1 cellular context compared by ENCODE assay signal in the genomic region with DNA sequence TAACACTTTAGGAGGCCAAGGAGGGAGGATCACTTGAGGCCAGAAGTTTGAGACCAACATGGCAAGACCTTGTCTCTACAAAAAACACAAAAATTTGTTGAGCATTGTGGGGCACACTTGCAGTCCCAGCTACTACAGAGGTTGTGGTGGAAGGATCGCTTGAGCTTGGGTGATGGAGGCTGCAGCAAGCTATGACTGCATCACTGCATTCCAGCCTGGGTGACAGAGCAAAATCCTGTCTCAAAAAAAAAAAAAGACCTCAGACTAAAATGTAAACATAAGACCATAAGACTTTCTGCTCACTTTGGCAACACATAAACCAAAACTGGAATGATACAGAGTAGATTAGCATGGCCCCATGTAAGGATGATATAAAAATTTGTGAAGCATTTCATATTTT.
TF ChIP-seq lines count a peak whose summit lies in the region.

No MANE protein-coding gene starts in this region.

TF ChIP-seq in K562, 482 proteins besides CTCF, POLR2A, EP300 and RAD21:
- TF ChIP-seq, protein P1, sequence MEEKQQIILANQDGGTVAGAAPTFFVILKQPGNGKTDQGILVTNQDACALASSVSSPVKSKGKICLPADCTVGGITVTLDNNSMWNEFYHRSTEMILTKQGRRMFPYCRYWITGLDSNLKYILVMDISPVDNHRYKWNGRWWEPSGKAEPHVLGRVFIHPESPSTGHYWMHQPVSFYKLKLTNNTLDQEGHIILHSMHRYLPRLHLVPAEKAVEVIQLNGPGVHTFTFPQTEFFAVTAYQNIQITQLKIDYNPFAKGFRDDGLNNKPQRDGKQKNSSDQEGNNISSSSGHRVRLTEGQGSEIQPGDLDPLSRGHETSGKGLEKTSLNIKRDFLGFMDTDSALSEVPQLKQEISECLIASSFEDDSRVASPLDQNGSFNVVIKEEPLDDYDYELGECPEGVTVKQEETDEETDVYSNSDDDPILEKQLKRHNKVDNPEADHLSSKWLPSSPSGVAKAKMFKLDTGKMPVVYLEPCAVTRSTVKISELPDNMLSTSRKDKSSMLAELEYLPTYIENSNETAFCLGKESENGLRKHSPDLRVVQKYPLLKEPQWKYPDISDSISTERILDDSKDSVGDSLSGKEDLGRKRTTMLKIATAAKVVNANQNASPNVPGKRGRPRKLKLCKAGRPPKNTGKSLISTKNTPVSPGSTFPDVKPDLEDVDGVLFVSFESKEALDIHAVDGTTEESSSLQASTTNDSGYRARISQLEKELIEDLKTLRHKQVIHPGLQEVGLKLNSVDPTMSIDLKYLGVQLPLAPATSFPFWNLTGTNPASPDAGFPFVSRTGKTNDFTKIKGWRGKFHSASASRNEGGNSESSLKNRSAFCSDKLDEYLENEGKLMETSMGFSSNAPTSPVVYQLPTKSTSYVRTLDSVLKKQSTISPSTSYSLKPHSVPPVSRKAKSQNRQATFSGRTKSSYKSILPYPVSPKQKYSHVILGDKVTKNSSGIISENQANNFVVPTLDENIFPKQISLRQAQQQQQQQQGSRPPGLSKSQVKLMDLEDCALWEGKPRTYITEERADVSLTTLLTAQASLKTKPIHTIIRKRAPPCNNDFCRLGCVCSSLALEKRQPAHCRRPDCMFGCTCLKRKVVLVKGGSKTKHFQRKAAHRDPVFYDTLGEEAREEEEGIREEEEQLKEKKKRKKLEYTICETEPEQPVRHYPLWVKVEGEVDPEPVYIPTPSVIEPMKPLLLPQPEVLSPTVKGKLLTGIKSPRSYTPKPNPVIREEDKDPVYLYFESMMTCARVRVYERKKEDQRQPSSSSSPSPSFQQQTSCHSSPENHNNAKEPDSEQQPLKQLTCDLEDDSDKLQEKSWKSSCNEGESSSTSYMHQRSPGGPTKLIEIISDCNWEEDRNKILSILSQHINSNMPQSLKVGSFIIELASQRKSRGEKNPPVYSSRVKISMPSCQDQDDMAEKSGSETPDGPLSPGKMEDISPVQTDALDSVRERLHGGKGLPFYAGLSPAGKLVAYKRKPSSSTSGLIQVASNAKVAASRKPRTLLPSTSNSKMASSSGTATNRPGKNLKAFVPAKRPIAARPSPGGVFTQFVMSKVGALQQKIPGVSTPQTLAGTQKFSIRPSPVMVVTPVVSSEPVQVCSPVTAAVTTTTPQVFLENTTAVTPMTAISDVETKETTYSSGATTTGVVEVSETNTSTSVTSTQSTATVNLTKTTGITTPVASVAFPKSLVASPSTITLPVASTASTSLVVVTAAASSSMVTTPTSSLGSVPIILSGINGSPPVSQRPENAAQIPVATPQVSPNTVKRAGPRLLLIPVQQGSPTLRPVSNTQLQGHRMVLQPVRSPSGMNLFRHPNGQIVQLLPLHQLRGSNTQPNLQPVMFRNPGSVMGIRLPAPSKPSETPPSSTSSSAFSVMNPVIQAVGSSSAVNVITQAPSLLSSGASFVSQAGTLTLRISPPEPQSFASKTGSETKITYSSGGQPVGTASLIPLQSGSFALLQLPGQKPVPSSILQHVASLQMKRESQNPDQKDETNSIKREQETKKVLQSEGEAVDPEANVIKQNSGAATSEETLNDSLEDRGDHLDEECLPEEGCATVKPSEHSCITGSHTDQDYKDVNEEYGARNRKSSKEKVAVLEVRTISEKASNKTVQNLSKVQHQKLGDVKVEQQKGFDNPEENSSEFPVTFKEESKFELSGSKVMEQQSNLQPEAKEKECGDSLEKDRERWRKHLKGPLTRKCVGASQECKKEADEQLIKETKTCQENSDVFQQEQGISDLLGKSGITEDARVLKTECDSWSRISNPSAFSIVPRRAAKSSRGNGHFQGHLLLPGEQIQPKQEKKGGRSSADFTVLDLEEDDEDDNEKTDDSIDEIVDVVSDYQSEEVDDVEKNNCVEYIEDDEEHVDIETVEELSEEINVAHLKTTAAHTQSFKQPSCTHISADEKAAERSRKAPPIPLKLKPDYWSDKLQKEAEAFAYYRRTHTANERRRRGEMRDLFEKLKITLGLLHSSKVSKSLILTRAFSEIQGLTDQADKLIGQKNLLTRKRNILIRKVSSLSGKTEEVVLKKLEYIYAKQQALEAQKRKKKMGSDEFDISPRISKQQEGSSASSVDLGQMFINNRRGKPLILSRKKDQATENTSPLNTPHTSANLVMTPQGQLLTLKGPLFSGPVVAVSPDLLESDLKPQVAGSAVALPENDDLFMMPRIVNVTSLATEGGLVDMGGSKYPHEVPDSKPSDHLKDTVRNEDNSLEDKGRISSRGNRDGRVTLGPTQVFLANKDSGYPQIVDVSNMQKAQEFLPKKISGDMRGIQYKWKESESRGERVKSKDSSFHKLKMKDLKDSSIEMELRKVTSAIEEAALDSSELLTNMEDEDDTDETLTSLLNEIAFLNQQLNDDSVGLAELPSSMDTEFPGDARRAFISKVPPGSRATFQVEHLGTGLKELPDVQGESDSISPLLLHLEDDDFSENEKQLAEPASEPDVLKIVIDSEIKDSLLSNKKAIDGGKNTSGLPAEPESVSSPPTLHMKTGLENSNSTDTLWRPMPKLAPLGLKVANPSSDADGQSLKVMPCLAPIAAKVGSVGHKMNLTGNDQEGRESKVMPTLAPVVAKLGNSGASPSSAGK (IDR thresholded peaks at IDR 0.05): no peak
- no peak for TF ChIP-seq RBM17 (IDR thresholded peaks at IDR 0.05; ENCODE audit: borderline replicate concordance, low read depth, low read length)
- TF ChIP-seq ZNF384 (IDR thresholded peaks at IDR 0.05; ENCODE audit: low read depth, low read length): peak; percentile 73
- 0 out of 2 replicates have a peak, but pooled peaks have one; percentile 9 for TF ChIP-seq NFE2 (IDR thresholded peaks at IDR 0.05; ENCODE audit: low read depth)
- 0 out of 2 replicates have a peak, but pooled peaks have one; percentile 11 for TF ChIP-seq TEAD2 (tag; IDR thresholded peaks at IDR 0.05)
- no peak for TF ChIP-seq NFIC (IDR thresholded peaks at IDR 0.05)
- TF ChIP-seq, protein P2, sequence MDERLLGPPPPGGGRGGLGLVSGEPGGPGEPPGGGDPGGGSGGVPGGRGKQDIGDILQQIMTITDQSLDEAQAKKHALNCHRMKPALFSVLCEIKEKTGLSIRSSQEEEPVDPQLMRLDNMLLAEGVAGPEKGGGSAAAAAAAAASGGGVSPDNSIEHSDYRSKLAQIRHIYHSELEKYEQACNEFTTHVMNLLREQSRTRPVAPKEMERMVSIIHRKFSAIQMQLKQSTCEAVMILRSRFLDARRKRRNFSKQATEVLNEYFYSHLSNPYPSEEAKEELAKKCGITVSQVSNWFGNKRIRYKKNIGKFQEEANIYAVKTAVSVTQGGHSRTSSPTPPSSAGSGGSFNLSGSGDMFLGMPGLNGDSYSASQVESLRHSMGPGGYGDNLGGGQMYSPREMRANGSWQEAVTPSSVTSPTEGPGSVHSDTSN (CRISPR knock-in tag; IDR thresholded peaks at IDR 0.05; ENCODE audit: low read depth): no peak
- TF ChIP-seq, protein P2 (tag; conservative IDR thresholded peaks at IDR 0.05; ENCODE audit: low read depth): no peak
- TF ChIP-seq ZBTB8A (IDR thresholded peaks at IDR 0.05; ENCODE audit: partially characterized antibody): no peak
- TF ChIP-seq E2F3 (CRISPR knock-in tag; IDR thresholded peaks at IDR 0.05): no peak
- TF ChIP-seq MAFG (tag; conservative IDR thresholded peaks at IDR 0.05): no peak
- TF ChIP-seq PHTF2 (CRISPR knock-in tag; IDR thresholded peaks at IDR 0.05): no peak
